Comparison of ENCODE assay signal across 20 cellular contexts in the genomic region with DNA sequence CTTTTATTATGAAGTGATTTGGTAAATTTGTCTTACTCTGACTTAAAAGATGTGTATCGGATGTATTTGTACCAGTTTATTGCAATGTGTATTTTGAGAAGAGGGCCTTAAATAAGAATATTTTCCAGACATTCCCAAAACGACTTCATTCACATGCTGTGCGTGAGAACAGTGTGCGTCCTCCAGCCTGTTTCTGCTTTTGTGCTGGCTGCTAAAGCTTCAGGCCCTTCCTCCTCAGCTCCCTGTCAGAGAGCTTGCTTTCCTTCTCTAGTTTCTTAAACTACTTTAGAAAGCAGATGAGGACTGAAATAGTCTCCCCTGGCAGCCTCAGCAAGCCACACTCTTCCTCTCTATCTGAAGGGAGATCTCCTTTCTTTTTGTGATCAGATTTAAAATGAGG.
DNase-seq lines count a peak whose midpoint lies in the region; ATAC-seq, FAIRE-seq and TF ChIP-seq lines count a peak whose summit lies in the region.
"Had no signal": no experiment of that assay in that cellular context is flagged by ENCODE, and none has a peak within 500 bp of the region (broad histone marks: within the 10 kb centered on the region; RNA-seq: fewer than 3 reads in every experiment).

No MANE protein-coding gene starts in this region.

- no peak for FAIRE-seq in pancreas (lab: Jason Lieb, UNC)
- FAIRE-seq: GM12891, HepG2, HTR-8/SVneo had no signal

- ATAC-seq in pancreas, result no peak
- ATAC-seq: HepG2 had no signal

- intact Hi-C loops in pancreas (cut with DNase I), result no loop called here

- H3K27ac ChIP-seq in brain microvascular endothelial cell, result no peak overlapping the region
- no peak overlapping the region for H3K27ac ChIP-seq in pancreas
- H3K27ac ChIP-seq: 22Rv1, BLaER1, GM23248 had no signal

- TF ChIP-seq CTCF in brain microvascular endothelial cell (IDR thresholded peaks at IDR 0.05; ENCODE audit: low read depth, low read length, missing control alignments), result no peak
- TF ChIP-seq CTCF in pancreas (IDR thresholded peaks at IDR 0.05), result no peak

- H3K9me3 ChIP-seq in pancreas, result no peaks in the 10 kb centered on the region

- 63 to 69% methylated on average over 4 of the region's 4 CpGs for WGBS in pancreas, 2 donors

- no peaks in the 10 kb centered on the region for H3K36me3 ChIP-seq in brain microvascular endothelial cell (replicated peaks)
- H3K36me3 ChIP-seq in pancreas, result no peaks in the 10 kb centered on the region
- H3K36me3 ChIP-seq: BLaER1 had no signal

- H3K27me3 ChIP-seq in brain microvascular endothelial cell (replicated peaks) (no peaks in the 10 kb centered on the region), pancreas (no peaks in the 10 kb centered on the region)
- H3K27me3 ChIP-seq: BLaER1 had no signal

- no peaks in the 10 kb centered on the region for H3K4me1 ChIP-seq in pancreas
- H3K4me1 ChIP-seq: BLaER1 had no signal

- no peak overlapping the region for H3K4me3 ChIP-seq in brain microvascular endothelial cell (ENCODE audit: low read depth, low read length)
- no peak overlapping the region for H3K4me3 ChIP-seq in pancreas
- H3K4me3 ChIP-seq: BLaER1, GM23248 had no signal

- in situ Hi-C loops in brain microvascular endothelial cell (cut with HindIII; ENCODE audit: low pct_ligation_motif_present, low sequenced_read_pairs) (no loop called here), KBM-7 (cut with MboI; ENCODE audit: low pct_unique_long_range_greater_than_20kb, low sequenced_read_pairs) (no loop called here)

- DNase-seq in AG08395 (ENCODE audit: low spot score) (peak; percentile 43), GM03348 (ENCODE audit: low spot score) (peak; percentile 5), brain microvascular endothelial cell (peak; percentile 9), fibroblast of gingiva (ENCODE audit: low read depth) (peak; percentile 8), pancreas (no peak), NCI-H1436 treated with DMSO at 0.1 percent for 48 hours (lab: John Stamatoyannopoulos, UW) (no peak), globus pallidus (ENCODE audit: low spot score) (no peak), KBM-7 (no peak)
- DNase-seq: ACHN; Calu3; CD4-positive, CD25-positive, alpha-beta regulatory T cell; DMS 273 treated with DMSO at 0.1 percent for 48 hours; GM23248; HCEC 1CT; HFFc6 had no signal

Comparison
In these comparisons a context has a peak if more than half of its experiments do, and no peak if none do; other contexts are left out.
1. DNase-seq: peak in AG08395 (single experiment), GM03348 (single experiment), brain microvascular endothelial cell (single experiment) and fibroblast of gingiva (single experiment); none in pancreas (0 of 6), NCI-H1436 treated with DMSO at 0.1 percent for 48 hours (single experiment), globus pallidus (single experiment) and KBM-7 (single experiment).